12 cellular contexts compared by ENCODE assay signal in genomic region chr3:183638092-183638644, GRCh38. TPM values are rescaled to one million over a fixed set of nuclear protein-coding genes. Genes with fewer than 3 reads are reported as not detected.
DNase-seq lines count a peak whose midpoint lies in the region; ATAC-seq and TF ChIP-seq lines count a peak whose summit lies in the region.
"Had no signal": no experiment of that assay in that cellular context is flagged by ENCODE, and none has a peak within 500 bp of the region (broad histone marks: within the 10 kb centered on the region; RNA-seq: fewer than 3 reads in every experiment).

No MANE protein-coding gene starts in this region.

- H3K9ac ChIP-seq in BLaER1 = 0 out of 2 replicates have a peak overlapping the region, but pooled peaks have one; percentile 96

- POLR2A ChIA-PET in activated naive CD8-positive, alpha-beta T cell treated with anti-CD3 and anti-CD28 coated beads, Interleukin-2, amount 10 ng/mL, durations not matched to agents 7 days and 5 days (lab: Charles Lee) = interaction anchor here (0.9 kb wide), 1 partner anchor 59 kb away, joined by 3 read pairs; the partner anchor contains the start of gene YEATS2

- no peaks in the 10 kb centered on the region for H3K9me3 Mint-ChIP-seq in activated naive CD8-positive, alpha-beta T cell treated with anti-CD3 and anti-CD28 coated beads, Interleukin-2, amount 10 ng/mL, durations not matched to agents 7 days and 5 days
- H3K9me3 Mint-ChIP-seq: H9 had no signal

- H3K36me3 ChIP-seq in BLaER1 (peaks cover 22% of the 10 kb centered on the region), DOHH2 (ENCODE audit: control insufficient read depth, low read length) (peaks cover 19% of the 10 kb centered on the region), muscle layer of duodenum (ENCODE audit: control insufficient read depth in 1 of 2, insufficient read depth in 2 of 2, low read length in 2 of 2) (peaks cover 0 to 8% of the 10 kb centered on the region in 2 donors)

- H3K27ac ChIP-seq in BLaER1 (no peak overlapping the region), DOHH2 (ENCODE audit: low read depth, low read length) (peak overlapping the region; percentile 86), muscle layer of duodenum (ENCODE audit: low read length) (peak overlapping the region; percentile 94)

- peak overlapping the region; percentile 85 for H3K4me3 Mint-ChIP-seq in activated naive CD8-positive, alpha-beta T cell treated with anti-CD3 and anti-CD28 coated beads, Interleukin-2, amount 10 ng/mL, durations not matched to agents 7 days and 5 days

- H3K27me3 ChIP-seq in BLaER1 (no peaks in the 10 kb centered on the region), DOHH2 (ENCODE audit: control insufficient read depth, low read length) (no peaks in the 10 kb centered on the region), muscle layer of duodenum (ENCODE audit: low read depth, low read length) (no peaks in the 10 kb centered on the region)

- no peak for DNase-seq in activated naive CD8-positive, alpha-beta T cell treated with anti-CD3 and anti-CD28 coated beads, Interleukin-2, amount 10 ng/mL, durations not matched to agents 7 days and 5 days
- DNase-seq in DMS53 (lab: John Stamatoyannopoulos, UW) = no peak
- DNase-seq in NCI-H2171 (lab: John Stamatoyannopoulos, UW) = no peak
- no peak for DNase-seq in hepatic stellate cell (ENCODE audit: low spot score)
- DNase-seq in AG08395 (ENCODE audit: low spot score) = no peak
- DNase-seq: H9, NCI-H1694 treated with DMSO at 0.1 percent for 48 hours, SHP77 had no signal

- no peak for TF ChIP-seq CTCF in DOHH2 (IDR thresholded peaks at IDR 0.05; ENCODE audit: low read depth, low read length, poor library complexity, severe bottlenecking)

- H3K9me2 ChIP-seq in DOHH2 (replicated peaks; ENCODE audit: control insufficient read depth, low read length) = no peaks in the 10 kb centered on the region

- H4K20me1 ChIP-seq in BLaER1 = peaks cover 66% of the 10 kb centered on the region
- no peaks in the 10 kb centered on the region for H4K20me1 ChIP-seq in DOHH2 (ENCODE audit: control insufficient read depth, insufficient read depth, low read depth, low read length)

- H3K4me1 Mint-ChIP-seq in activated naive CD8-positive, alpha-beta T cell treated with anti-CD3 and anti-CD28 coated beads, Interleukin-2, amount 10 ng/mL, durations not matched to agents 7 days and 5 days = peaks cover 20% of the 10 kb centered on the region

- H3F3A ChIP-seq in DOHH2 (ENCODE audit: control insufficient read depth, insufficient read depth) = peaks cover 5% of the 10 kb centered on the region

- no peaks in the 10 kb centered on the region for H3K36me3 Mint-ChIP-seq in activated naive CD8-positive, alpha-beta T cell treated with anti-CD3 and anti-CD28 coated beads, Interleukin-2, amount 10 ng/mL, durations not matched to agents 7 days and 5 days

- peak overlapping the region; percentile 92 for H3K4me2 ChIP-seq in BLaER1
- peak overlapping the region; percentile 78 for H3K4me2 ChIP-seq in DOHH2 (ENCODE audit: low read length)

- peaks cover 56% of the 10 kb centered on the region for H3K79me2 ChIP-seq in DOHH2 (ENCODE audit: control insufficient read depth, low read length)

- ATAC-seq in activated naive CD8-positive, alpha-beta T cell treated with anti-CD3 and anti-CD28 coated beads, Interleukin-2, amount 10 ng/mL, durations not matched to agents 7 days and 5 days (ENCODE audit: low read depth) = no peak
- ATAC-seq: left colon had no signal

- peaks cover 3% of the 10 kb centered on the region; the same call in 1 of the 2 replicates for H3K9me3 ChIP-seq in BLaER1
- no peaks in the 10 kb centered on the region for H3K9me3 ChIP-seq in DOHH2 (ENCODE audit: control insufficient read depth, insufficient read depth, low read length)
- H3K9me3 ChIP-seq in muscle layer of duodenum (ENCODE audit: control insufficient read depth in 1 of 2, low read length in 2 of 2) = no peaks in the 10 kb centered on the region

- no peaks in the 10 kb centered on the region for H3K27me3 Mint-ChIP-seq in activated naive CD8-positive, alpha-beta T cell treated with anti-CD3 and anti-CD28 coated beads, Interleukin-2, amount 10 ng/mL, durations not matched to agents 7 days and 5 days

- H3K27ac Mint-ChIP-seq in activated naive CD8-positive, alpha-beta T cell treated with anti-CD3 and anti-CD28 coated beads, Interleukin-2, amount 10 ng/mL, durations not matched to agents 7 days and 5 days = no peak overlapping the region
- H3K27ac Mint-ChIP-seq: H9 had no signal

- peaks cover 23% of the 10 kb centered on the region for H3K4me1 ChIP-seq in BLaER1
- peaks cover 27% of the 10 kb centered on the region for H3K4me1 ChIP-seq in DOHH2 (ENCODE audit: control insufficient read depth, low read length)
- H3K4me1 ChIP-seq in muscle layer of duodenum (ENCODE audit: control insufficient read depth in 1 of 2, insufficient read depth in 2 of 2, low read length in 2 of 2) = peaks cover 19 to 33% of the 10 kb centered on the region in 2 donors

- H3K4me3 ChIP-seq in BLaER1 (no peak overlapping the region), DOHH2 (ENCODE audit: low read length) (peak overlapping the region; percentile 99), muscle layer of duodenum (ENCODE audit: low read depth in 1 of 2, low read length in 2 of 2) (peak overlapping the region; percentile 7 to 90)

RNA-seq across cellular contexts. Expression of gene KLHL24, which starts 2.7 kb away (rescaled TPM):
- total RNA-seq in activated naive CD8-positive, alpha-beta T cell treated with anti-CD3 and anti-CD28 coated beads, Interleukin-2, amount 10 ng/mL, durations not matched to agents 7 days and 5 days = 10 to 100 TPM; 37.0 to 45.4 TPM

RNA-seq across cellular contexts. Expression of gene YEATS2, which starts 59.4 kb away (rescaled TPM):
- 10 to 100 TPM; 49.7 to 52.7 TPM for total RNA-seq in activated naive CD8-positive, alpha-beta T cell treated with anti-CD3 and anti-CD28 coated beads, Interleukin-2, amount 10 ng/mL, durations not matched to agents 7 days and 5 days
